8 cellular contexts compared by ENCODE assay signal in genomic region chr4:24657768-24658617, GRCh38.
DNase-seq lines count a peak whose midpoint lies in the region; ATAC-seq and TF ChIP-seq lines count a peak whose summit lies in the region.

No MANE protein-coding gene starts in this region.

- no peak overlapping the region for H3K4ac ChIP-seq in mesendoderm (ENCODE audit: low read depth, low read length)

- no CpG with 5 or more reads among the region's 15 CpGs for WGBS in mesendoderm (ENCODE audit: extremely low coverage, insufficient coverage, low lambda C conversion rate)

- peaks cover 9% of the 10 kb centered on the region for H3K4me1 ChIP-seq in DOHH2 (ENCODE audit: control insufficient read depth, low read length)
- H3K4me1 ChIP-seq in mesendoderm (ENCODE audit: control insufficient read depth, low read depth, low read length), result peaks cover 3% of the 10 kb centered on the region

- no peak overlapping the region for H3K56ac ChIP-seq in mesendoderm (ENCODE audit: low read length)

- H3K23ac ChIP-seq in mesendoderm (ENCODE audit: low read length), result no peak overlapping the region

- no peaks in the 10 kb centered on the region for H3K9me2 ChIP-seq in DOHH2 (replicated peaks; ENCODE audit: control insufficient read depth, low read length)

- H2AK5ac ChIP-seq in mesendoderm (ENCODE audit: low read length), result no peak overlapping the region

- peak; percentile 97 for ATAC-seq in GM19395 (IDR thresholded peaks at IDR 0.05; ENCODE audit: unreplicated experiment)
- ATAC-seq in HG03175 (IDR thresholded peaks at IDR 0.05; ENCODE audit: unreplicated experiment), result peak; percentile 95

- no peak overlapping the region for H2BK5ac ChIP-seq in mesendoderm (ENCODE audit: low read length)

- H2BK120ac ChIP-seq in mesendoderm (ENCODE audit: low read depth, low read length), result no peak overlapping the region

- H3F3A ChIP-seq in DOHH2 (ENCODE audit: control insufficient read depth, insufficient read depth), result no peaks in the 10 kb centered on the region

- H3K79me1 ChIP-seq in mesendoderm (ENCODE audit: low read length), result no peaks in the 10 kb centered on the region

- H3K9ac ChIP-seq in mesendoderm (ENCODE audit: low read length), result no peak overlapping the region

- H3K36me3 ChIP-seq in DOHH2 (ENCODE audit: control insufficient read depth, low read length) (no peaks in the 10 kb centered on the region), mesendoderm (ENCODE audit: control insufficient read depth, insufficient read depth, low read length) (no peaks in the 10 kb centered on the region)

- H3K27me3 ChIP-seq in DOHH2 (ENCODE audit: control insufficient read depth, low read length) (peaks cover 20% of the 10 kb centered on the region), mesendoderm (ENCODE audit: insufficient read depth, low read length, poor library complexity) (no peaks in the 10 kb centered on the region)

- no peak overlapping the region for H3K4me3 ChIP-seq in DOHH2 (ENCODE audit: low read length)
- no peak overlapping the region for H3K4me3 ChIP-seq in mesendoderm (ENCODE audit: low read length)

- no peak overlapping the region for H2BK15ac ChIP-seq in mesendoderm (replicated peaks; ENCODE audit: low read depth)

- no peak for TF ChIP-seq CTCF in DOHH2 (IDR thresholded peaks at IDR 0.05; ENCODE audit: low read depth, low read length, poor library complexity, severe bottlenecking)

- peak; percentile 90 for DNase-seq in NCI-H526 treated with DMSO at 0.1 percent for 48 hours (lab: John Stamatoyannopoulos, UW)
- DNase-seq in mesendoderm, result peak; percentile 75
- DNase-seq in stimulated activated naive CD4-positive, alpha-beta T cell (lab: John Stamatoyannopoulos, UW), result no peak
- no peak for DNase-seq in GM19240 (ENCODE audit: insufficient read length, low spot score)

- H3K27ac ChIP-seq in DOHH2 (ENCODE audit: low read depth, low read length), result no peak overlapping the region
- H3K27ac ChIP-seq in cingulate gyrus (ENCODE audit: low read depth, low read length), result peak overlapping the region; percentile 70
- peak overlapping the region; percentile 38 for H3K27ac ChIP-seq in mesendoderm (ENCODE audit: low read depth, low read length)

- H3K79me2 ChIP-seq in DOHH2 (ENCODE audit: control insufficient read depth, low read length), result no peaks in the 10 kb centered on the region
- H3K79me2 ChIP-seq in mesendoderm (ENCODE audit: control insufficient read depth, insufficient read depth, low read length), result no peaks in the 10 kb centered on the region

- no peak overlapping the region for H4K5ac ChIP-seq in mesendoderm (ENCODE audit: low read length)

- no peak overlapping the region for H3K18ac ChIP-seq in mesendoderm (ENCODE audit: low read length)

- H4K20me1 ChIP-seq in DOHH2 (ENCODE audit: control insufficient read depth, insufficient read depth, low read depth, low read length), result 0 out of 2 replicates have a peak, but pooled peaks cover 5% of the 10 kb centered on the region

- H3K4me2 ChIP-seq in DOHH2 (ENCODE audit: low read length) (peak overlapping the region; percentile 30; the same call in 1 of the 2 replicates), mesendoderm (ENCODE audit: low read length) (no peak overlapping the region)

- no peak overlapping the region for H4K8ac ChIP-seq in mesendoderm (ENCODE audit: low read depth, low read length)

- 0 out of 2 replicates have a peak, but pooled peaks cover 4% of the 10 kb centered on the region for H3K9me3 ChIP-seq in DOHH2 (ENCODE audit: control insufficient read depth, insufficient read depth, low read length)

Comparison
In these comparisons a context has a peak if more than half of its experiments do, and no peak if none do; other contexts are left out.
1. DNase-seq: peak in NCI-H526 treated with DMSO at 0.1 percent for 48 hours (single experiment) and mesendoderm (single experiment); none in stimulated activated naive CD4-positive, alpha-beta T cell (0 of 6) and GM19240 (single experiment).